Comparison of ENCODE assay signal across 17 cellular contexts in genomic region chr1:183612972-183613371, GRCh38. TPM values are rescaled to one million over a fixed set of nuclear protein-coding genes. Genes with fewer than 3 reads are reported as not detected.
"Had no signal": no experiment of that assay in that cellular context is flagged by ENCODE, and none has a peak within 500 bp of the region (broad histone marks: within the 10 kb centered on the region; RNA-seq: fewer than 3 reads in every experiment).

No MANE protein-coding gene starts in this region.

RNA-seq across cellular contexts. Expression of gene NCF2, which starts 22.7 kb away (rescaled TPM):
- total RNA-seq: mesothelial cell of epicardium had no signal

RNA-seq across cellular contexts. Expression of gene APOBEC4, which starts 40.1 kb away (rescaled TPM):
- total RNA-seq: kidney, liver, mesothelial cell of epicardium, natural killer cell, omental fat pad, progenitor cell of endocrine pancreas, pulmonary artery endothelial cell, renal cortical epithelial cell, right atrium auricular region, right lobe of liver, skeletal muscle tissue, smooth muscle cell, temporal lobe, tibial nerve, urinary bladder, vagina had no signal
- polyA plus RNA-seq: liver, ovary, smooth muscle cell, urinary bladder had no signal
